8 cellular contexts compared by ENCODE assay signal in genomic region chr12:42588308-42588836, GRCh38. TPM values are rescaled to one million over a fixed set of nuclear protein-coding genes. Genes with fewer than 3 reads are reported as not detected.
DNase-seq lines count a peak whose midpoint lies in the region; ATAC-seq, FAIRE-seq and TF ChIP-seq lines count a peak whose summit lies in the region.

No MANE protein-coding gene starts in this region.

- H3K4me3 ChIP-seq in H7 (ENCODE audit: insufficient read depth, low read depth, low read length) (peak overlapping the region; percentile 65), right atrium auricular region (peak overlapping the region; percentile 82 to 94), gastrocnemius medialis (peak overlapping the region; percentile 66 to 93 (median 70))

- H3K36me3 ChIP-seq in H7 (replicated peaks; ENCODE audit: control insufficient read depth, insufficient read depth, low read length) (no peaks in the 10 kb centered on the region), right atrium auricular region (no peaks in the 10 kb centered on the region), gastrocnemius medialis (no peaks in the 10 kb centered on the region)

- peaks cover 16% of the 10 kb centered on the region for H3K4me1 Mint-ChIP-seq in WTC11

- POLR2A ChIA-PET in WTC11 (lab: Charles Lee), result no interaction called here

- peaks cover 0 to 41% of the 10 kb centered on the region in 2 donors for H3K4me1 ChIP-seq in right atrium auricular region
- peaks cover 30 to 35% of the 10 kb centered on the region in 2 donors for H3K4me1 ChIP-seq in gastrocnemius medialis

- peak overlapping the region; percentile 77 to 81 for H3K27ac ChIP-seq in right atrium auricular region
- peak overlapping the region in 2 of 4 donors; percentile 40 to 62 for H3K27ac ChIP-seq in gastrocnemius medialis

- DNase-seq in H7, result no peak
- no peak for DNase-seq in WTC11 (ENCODE audit: low spot score)
- no peak for DNase-seq in right atrium auricular region (ENCODE audit: low spot score)
- DNase-seq in gastrocnemius medialis, result no peak
- DNase-seq in iPS-NIHi11 (ENCODE audit: low spot score), result no peak
- no peak for DNase-seq in activated gamma-delta T cell (lab: John Stamatoyannopoulos, UW)
- DNase-seq in H54 (ENCODE audit: insufficient read length, low spot score), result no peak

- H3K9me3 Mint-ChIP-seq in WTC11, result no peaks in the 10 kb centered on the region

- H3K36me3 Mint-ChIP-seq in WTC11, result no peaks in the 10 kb centered on the region

- H3K27me3 Mint-ChIP-seq in WTC11 (ENCODE audit: low read depth), result peaks cover 51% of the 10 kb centered on the region

- ATAC-seq in WTC11 (no peak), gastrocnemius medialis (no peak), GM18520 (IDR thresholded peaks at IDR 0.05; ENCODE audit: unreplicated experiment) (no peak)

- TF ChIP-seq POLR2A in gastrocnemius medialis (IDR thresholded peaks at IDR 0.05), result no peak
- no peak for TF ChIP-seq POLR2A in H54 (IDR thresholded peaks at IDR 0.05; ENCODE audit: low read depth, low read length)

- H3K27me3 ChIP-seq in H7 (ENCODE audit: control insufficient read depth, insufficient read depth, low read length) (peaks cover 35% of the 10 kb centered on the region), right atrium auricular region (no peaks in the 10 kb centered on the region), gastrocnemius medialis (no peaks in the 10 kb centered on the region)

- H3K4me3 Mint-ChIP-seq in WTC11, result peak overlapping the region; percentile 77

- TF ChIP-seq CTCF in WTC11 (IDR thresholded peaks at IDR 0.05), result no peak
- TF ChIP-seq CTCF in right atrium auricular region (IDR thresholded peaks at IDR 0.05), result no peak
- TF ChIP-seq CTCF in gastrocnemius medialis (IDR thresholded peaks at IDR 0.05 in 4 of 5, conservative IDR thresholded peaks at IDR 0.05 in 1 of 5), result no peak

- H3K9me3 ChIP-seq in right atrium auricular region (no peaks in the 10 kb centered on the region), gastrocnemius medialis (no peaks in the 10 kb centered on the region)

- intact Hi-C loops in gastrocnemius medialis (cut with DNase I; ENCODE audit: low total_unique reads), result loop anchor here (5.0 kb wide), 1 partner anchor 749 kb away; no protein-coding TSS in a partner anchor

- CTCF ChIA-PET in WTC11 (lab: Charles Lee), result interaction anchor here (0.5 to 2.5 kb wide), 4 partner anchors 11 to 750 kb away, joined by 3 to 19 read pairs (median 3); no protein-coding TSS in a partner anchor

- in situ Hi-C loops in gastrocnemius medialis (cut with MboI; ENCODE audit: low sequenced_read_pairs in 4 of 4), result loop anchor here in 1 of 4 donors (25.0 kb wide), 1 partner anchor 101 kb away; no protein-coding TSS in a partner anchor

- FAIRE-seq in H54 (lab: Jason Lieb, UNC), result no peak

- no peak overlapping the region for H3K27ac Mint-ChIP-seq in WTC11

TF ChIP-seq in WTC11, 78 proteins besides CTCF, POLR2A, EP300 and RAD21:
- TF ChIP-seq MYBL2 (CRISPR knock-in tag; IDR thresholded peaks at IDR 0.05) (no peak), ZNF138 (CRISPR knock-in tag; conservative IDR thresholded peaks at IDR 0.05) (no peak), RELA (CRISPR knock-in tag; IDR thresholded peaks at IDR 0.05; ENCODE audit: borderline replicate concordance) (no peak), ATF2 (CRISPR knock-in tag; IDR thresholded peaks at IDR 0.05; ENCODE audit: borderline replicate concordance, low read depth) (no peak), ZNF121 (CRISPR knock-in tag; IDR thresholded peaks at IDR 0.05) (no peak), SMAD4 (CRISPR knock-in tag; IDR thresholded peaks at IDR 0.05) (no peak), ZNF396 (CRISPR knock-in tag; IDR thresholded peaks at IDR 0.05; ENCODE audit: borderline replicate concordance) (no peak), ZNF232 (CRISPR knock-in tag; IDR thresholded peaks at IDR 0.05) (no peak), GTF2I (CRISPR knock-in tag; conservative IDR thresholded peaks at IDR 0.05) (no peak), GABPB1 (CRISPR knock-in tag; IDR thresholded peaks at IDR 0.05) (no peak), ZNF425 (CRISPR knock-in tag; conservative IDR thresholded peaks at IDR 0.05) (no peak)
- TF ChIP-seq, protein P1, sequence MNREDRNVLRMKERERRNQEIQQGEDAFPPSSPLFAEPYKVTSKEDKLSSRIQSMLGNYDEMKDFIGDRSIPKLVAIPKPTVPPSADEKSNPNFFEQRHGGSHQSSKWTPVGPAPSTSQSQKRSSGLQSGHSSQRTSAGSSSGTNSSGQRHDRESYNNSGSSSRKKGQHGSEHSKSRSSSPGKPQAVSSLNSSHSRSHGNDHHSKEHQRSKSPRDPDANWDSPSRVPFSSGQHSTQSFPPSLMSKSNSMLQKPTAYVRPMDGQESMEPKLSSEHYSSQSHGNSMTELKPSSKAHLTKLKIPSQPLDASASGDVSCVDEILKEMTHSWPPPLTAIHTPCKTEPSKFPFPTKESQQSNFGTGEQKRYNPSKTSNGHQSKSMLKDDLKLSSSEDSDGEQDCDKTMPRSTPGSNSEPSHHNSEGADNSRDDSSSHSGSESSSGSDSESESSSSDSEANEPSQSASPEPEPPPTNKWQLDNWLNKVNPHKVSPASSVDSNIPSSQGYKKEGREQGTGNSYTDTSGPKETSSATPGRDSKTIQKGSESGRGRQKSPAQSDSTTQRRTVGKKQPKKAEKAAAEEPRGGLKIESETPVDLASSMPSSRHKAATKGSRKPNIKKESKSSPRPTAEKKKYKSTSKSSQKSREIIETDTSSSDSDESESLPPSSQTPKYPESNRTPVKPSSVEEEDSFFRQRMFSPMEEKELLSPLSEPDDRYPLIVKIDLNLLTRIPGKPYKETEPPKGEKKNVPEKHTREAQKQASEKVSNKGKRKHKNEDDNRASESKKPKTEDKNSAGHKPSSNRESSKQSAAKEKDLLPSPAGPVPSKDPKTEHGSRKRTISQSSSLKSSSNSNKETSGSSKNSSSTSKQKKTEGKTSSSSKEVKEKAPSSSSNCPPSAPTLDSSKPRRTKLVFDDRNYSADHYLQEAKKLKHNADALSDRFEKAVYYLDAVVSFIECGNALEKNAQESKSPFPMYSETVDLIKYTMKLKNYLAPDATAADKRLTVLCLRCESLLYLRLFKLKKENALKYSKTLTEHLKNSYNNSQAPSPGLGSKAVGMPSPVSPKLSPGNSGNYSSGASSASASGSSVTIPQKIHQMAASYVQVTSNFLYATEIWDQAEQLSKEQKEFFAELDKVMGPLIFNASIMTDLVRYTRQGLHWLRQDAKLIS (CRISPR knock-in tag; IDR thresholded peaks at IDR 0.05; ENCODE audit: borderline replicate concordance), result no peak
- TF ChIP-seq, protein P2, sequence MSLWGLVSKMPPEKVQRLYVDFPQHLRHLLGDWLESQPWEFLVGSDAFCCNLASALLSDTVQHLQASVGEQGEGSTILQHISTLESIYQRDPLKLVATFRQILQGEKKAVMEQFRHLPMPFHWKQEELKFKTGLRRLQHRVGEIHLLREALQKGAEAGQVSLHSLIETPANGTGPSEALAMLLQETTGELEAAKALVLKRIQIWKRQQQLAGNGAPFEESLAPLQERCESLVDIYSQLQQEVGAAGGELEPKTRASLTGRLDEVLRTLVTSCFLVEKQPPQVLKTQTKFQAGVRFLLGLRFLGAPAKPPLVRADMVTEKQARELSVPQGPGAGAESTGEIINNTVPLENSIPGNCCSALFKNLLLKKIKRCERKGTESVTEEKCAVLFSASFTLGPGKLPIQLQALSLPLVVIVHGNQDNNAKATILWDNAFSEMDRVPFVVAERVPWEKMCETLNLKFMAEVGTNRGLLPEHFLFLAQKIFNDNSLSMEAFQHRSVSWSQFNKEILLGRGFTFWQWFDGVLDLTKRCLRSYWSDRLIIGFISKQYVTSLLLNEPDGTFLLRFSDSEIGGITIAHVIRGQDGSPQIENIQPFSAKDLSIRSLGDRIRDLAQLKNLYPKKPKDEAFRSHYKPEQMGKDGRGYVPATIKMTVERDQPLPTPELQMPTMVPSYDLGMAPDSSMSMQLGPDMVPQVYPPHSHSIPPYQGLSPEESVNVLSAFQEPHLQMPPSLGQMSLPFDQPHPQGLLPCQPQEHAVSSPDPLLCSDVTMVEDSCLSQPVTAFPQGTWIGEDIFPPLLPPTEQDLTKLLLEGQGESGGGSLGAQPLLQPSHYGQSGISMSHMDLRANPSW (CRISPR knock-in tag; conservative IDR thresholded peaks at IDR 0.05; ENCODE audit: low read depth), result no peak

RNA-seq across cellular contexts. Expression of gene PRICKLE1, which starts 1.2 kb away (rescaled TPM):
- 14.0 and 24.7 TPM in 2 replicates for total RNA-seq in H7 (2014; rRNA removed; shearing (Covaris generic))
- total RNA-seq in WTC11 (2021) (11.7 to 16.4 TPM (median 15.3 TPM) in 3 replicates), right atrium auricular region (10 to 100 TPM in 1 of 2 donors, 1 to 10 TPM in 1; 7.6 to 19.7 TPM), gastrocnemius medialis (1 to 10 TPM in 3 of 4 donors, under 1 TPM in 1; 0.87 to 9.2 (median 3.6) TPM)
